In the genomic region with DNA sequence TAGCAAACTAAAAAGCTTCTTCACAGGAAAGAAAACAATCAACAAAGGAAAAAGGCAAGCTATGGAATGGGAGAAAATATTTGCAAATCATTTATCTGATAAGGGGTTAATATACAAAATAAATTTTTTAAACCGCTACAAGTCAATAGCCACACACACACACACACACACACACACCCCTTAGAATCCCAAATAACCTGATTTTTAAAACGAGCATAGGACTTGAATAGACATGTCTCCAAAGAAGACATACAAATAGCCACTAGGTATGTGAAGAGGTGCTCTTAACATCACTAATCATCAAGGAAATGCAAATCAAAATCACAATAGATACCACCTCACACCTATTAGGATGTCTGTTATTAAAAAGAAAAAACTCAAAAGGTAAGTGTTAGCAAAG, we compare ENCODE assay signal across 2 cellular contexts.
TF ChIP-seq lines count a peak whose summit lies in the region.

No MANE protein-coding gene starts in this region.

TF ChIP-seq in HepG2, 621 proteins besides CTCF, POLR2A, EP300 and RAD21:
- TF ChIP-seq GABPB1 (CRISPR knock-in tag; IDR thresholded peaks at IDR 0.05) = no peak
- no peak for TF ChIP-seq RAD51 (IDR thresholded peaks at IDR 0.05; ENCODE audit: borderline replicate concordance)
TF ChIP-seq in HepG2: peak in this region for 0.

TF ChIP-seq in H1, 55 proteins besides CTCF, POLR2A, EP300 and RAD21:
- TF ChIP-seq RBBP5 (IDR thresholded peaks at IDR 0.05; ENCODE audit: borderline replicate concordance, low read depth, low read length) (no peak), BRCA1 (IDR thresholded peaks at IDR 0.05; ENCODE audit: low read depth, low read length) (no peak), HDAC2 (IDR thresholded peaks at IDR 0.05; ENCODE audit: borderline replicate concordance in 1 of 2, low read depth in 2 of 2, low read length in 2 of 2) (no peak), CHD2 (IDR thresholded peaks at IDR 0.05; ENCODE audit: low read length) (no peak)
